In genomic region chr14:75271514-75271913, GRCh38 we compare ENCODE assay signal across 1 cellular context.
TF ChIP-seq lines count a peak whose summit lies in the region.

No MANE protein-coding gene starts in this region.

TF ChIP-seq in A549, 52 proteins besides CTCF, POLR2A, EP300 and RAD21 (continued from another document):
- TF ChIP-seq HMGXB4 (CRISPR knock-in tag; IDR thresholded peaks at IDR 0.05; ENCODE audit: borderline replicate concordance) (no peak), HOXB5 (CRISPR knock-in tag; IDR thresholded peaks at IDR 0.05) (no peak), KDM1A (IDR thresholded peaks at IDR 0.05; ENCODE audit: low read depth) (no peak)
TF ChIP-seq in A549: peak in this region for 1.
